Comparison of ENCODE assay signal across 8 cellular contexts in genomic region chr14:103333754-103334643, GRCh38. TPM values are rescaled to one million over a fixed set of nuclear protein-coding genes. Genes with fewer than 3 reads are reported as not detected.
A peak's percentile ranks its signal among the peaks of the same experiment; 100 is the strongest.
DNase-seq lines count a peak whose midpoint lies in the region; ATAC-seq and TF ChIP-seq lines count a peak whose summit lies in the region.

Gene EIF5 (plus strand): TSS chr14:103334237. CDS start chr14:103335861, 1,624 bp downstream.

- H2BK12ac ChIP-seq in trophoblast cell (ENCODE audit: low read length) = peak within 1 kb of the TSS; percentile 56

- H2BK120ac ChIP-seq in trophoblast cell (ENCODE audit: insufficient read depth, low read length, poor library complexity) = peak within 1 kb of the TSS; percentile 99

- peak within 1 kb of the TSS; percentile 100 for H3K14ac ChIP-seq in trophoblast cell (ENCODE audit: low read length)

- peak within 1 kb of the TSS; percentile 100 for H3K4ac ChIP-seq in trophoblast cell (ENCODE audit: low read depth, low read length)

- peak within 1 kb of the TSS; percentile 100 for H3K18ac ChIP-seq in trophoblast cell (ENCODE audit: low read length)

- intact Hi-C loops in transverse colon (cut with DNase I; ENCODE audit: low total_unique reads) = no loop called here

- H3K9me3 ChIP-seq in adipocyte (ENCODE audit: control insufficient read depth, low read length) (no peaks in the 10 kb centered on the region), cardiac muscle cell (ENCODE audit: low read depth) (no peaks in the 10 kb centered on the region), trophoblast cell (ENCODE audit: insufficient read depth, low read depth, low read length) (no peaks in the 10 kb centered on the region), transverse colon (no peaks in the 10 kb centered on the region)

- no peak within 1 kb of the TSS for H3K23ac ChIP-seq in trophoblast cell (ENCODE audit: low read length)

- H2AK5ac ChIP-seq in trophoblast cell (ENCODE audit: low read length) = peak within 1 kb of the TSS; percentile 98

- H3K27me3 ChIP-seq in adipocyte (replicated peaks; ENCODE audit: control insufficient read depth, insufficient read depth, low read length) = no peaks in the 10 kb centered on the region
- no peaks in the 10 kb centered on the region for H3K27me3 ChIP-seq in cardiac muscle cell
- no peaks in the 10 kb centered on the region for H3K27me3 ChIP-seq in trophoblast cell (ENCODE audit: insufficient read depth, low read length)
- H3K27me3 ChIP-seq in transverse colon = no peaks in the 10 kb centered on the region

- WGBS in trophoblast cell (ENCODE audit: extremely low coverage, insufficient coverage, insufficient read length) = no CpG with 5 or more reads among the region's 103 CpGs
- 1% methylated on average over 52 of the region's 103 CpGs; no CpG with 5 or more reads in 1 of the 2 donors for WGBS in transverse colon (ENCODE audit: low coverage in 1 of 2), 2 donors

- H4K8ac ChIP-seq in trophoblast cell (ENCODE audit: low read depth, low read length) = peak within 1 kb of the TSS; percentile 99

- H3K36me3 ChIP-seq in adipocyte (ENCODE audit: control insufficient read depth, insufficient read depth, low read length, severe bottlenecking) (peaks cover 36% of the 10 kb centered on the region), cardiac muscle cell (peaks cover 37% of the 10 kb centered on the region), trophoblast cell (ENCODE audit: control insufficient read depth in 1 of 2, insufficient read depth in 2 of 2, low read length in 2 of 2) (peaks cover 11 to 36% of the 10 kb centered on the region in 2 experiments), transverse colon (peaks cover 0 to 37% (median 20%) of the 10 kb centered on the region in 4 donors)

- H3K9ac ChIP-seq in adipocyte (ENCODE audit: low read length) (peak within 1 kb of the TSS; percentile 100), trophoblast cell (ENCODE audit: low read length) (peak within 1 kb of the TSS; percentile 100)

- in situ Hi-C loops in transverse colon (cut with MboI; ENCODE audit: low pct_ligation_motif_present in 1 of 4, low pct_unique_long_range_greater_than_20kb in 1 of 4, low sequenced_read_pairs in 3 of 4) = loop anchor here in 1 of 4 donors (10.0 kb wide), 1 partner anchor 51 kb away; the partner anchor contains the start of gene MARK3

- peak within 1 kb of the TSS; percentile 98 for H3K27ac ChIP-seq in cardiac muscle cell
- peak within 1 kb of the TSS; percentile 96 for H3K27ac ChIP-seq in trophoblast cell (ENCODE audit: low read depth, low read length)
- peak within 1 kb of the TSS; percentile 99 to 100 (median 99) for H3K27ac ChIP-seq in transverse colon

- peak; percentile 96 for ATAC-seq in HG02798 (IDR thresholded peaks at IDR 0.05; ENCODE audit: poor library complexity, unreplicated experiment)

- H3K79me1 ChIP-seq in trophoblast cell (ENCODE audit: low read length) = peaks cover 18% of the 10 kb centered on the region

- TF ChIP-seq EP300 in transverse colon (IDR thresholded peaks at IDR 0.05; ENCODE audit: low read depth) = no peak

- peak within 1 kb of the TSS; percentile 98 for H3K4me3 ChIP-seq in GM12875 (ENCODE audit: low read depth, low read length)
- peak within 1 kb of the TSS; percentile 98 for H3K4me3 ChIP-seq in adipocyte (ENCODE audit: low read length)
- H3K4me3 ChIP-seq in cardiac muscle cell = peak within 1 kb of the TSS; percentile 89
- peak within 1 kb of the TSS; percentile 100 for H3K4me3 ChIP-seq in trophoblast cell (ENCODE audit: low read depth, low read length)
- peak within 1 kb of the TSS; percentile 82 to 95 (median 88) for H3K4me3 ChIP-seq in transverse colon

- H3K4me2 ChIP-seq in trophoblast cell (ENCODE audit: low read length) = peak within 1 kb of the TSS; percentile 80

- H3K4me1 ChIP-seq in adipocyte (ENCODE audit: control insufficient read depth, insufficient read depth, low read length) (peaks cover 45% of the 10 kb centered on the region), cardiac muscle cell (ENCODE audit: low read depth) (peaks cover 6% of the 10 kb centered on the region), trophoblast cell (ENCODE audit: control insufficient read depth in 1 of 2, insufficient read depth in 2 of 2, low read length in 2 of 2) (peaks cover 0 to 2% of the 10 kb centered on the region in 2 experiments), transverse colon (peaks cover 8 to 40% (median 21%) of the 10 kb centered on the region in 4 donors)

- H4K12ac ChIP-seq in trophoblast cell (ENCODE audit: low read depth, low read length) = peak within 1 kb of the TSS; percentile 99

- peak within 1 kb of the TSS; percentile 99 for H2BK5ac ChIP-seq in trophoblast cell (ENCODE audit: low read depth, low read length, poor library complexity)

- H4K91ac ChIP-seq in trophoblast cell (ENCODE audit: low read depth, low read length) = peak within 1 kb of the TSS; percentile 100

- peaks cover 16% of the 10 kb centered on the region for H3K79me2 ChIP-seq in trophoblast cell (ENCODE audit: control insufficient read depth, insufficient read depth, low read length, poor library complexity)

- TF ChIP-seq POLR2A in transverse colon (IDR thresholded peaks at IDR 0.05) = peak; percentile 100

- TF ChIP-seq CTCF in GM12875 (IDR thresholded peaks at IDR 0.05; ENCODE audit: borderline replicate concordance, insufficient read depth, low read depth, low read length) = peak; percentile 17; the same call in 1 of the 2 replicates
- TF ChIP-seq CTCF in cardiac muscle cell (IDR thresholded peaks at IDR 0.05; ENCODE audit: low read depth, low read length) = peak; percentile 6
- TF ChIP-seq CTCF in transverse colon (IDR thresholded peaks at IDR 0.05) = peak in 4 of 5 experiments; percentile 30 to 94 (median 64)

- peak within 1 kb of the TSS; percentile 99 for H2AFZ ChIP-seq in trophoblast cell (ENCODE audit: insufficient read depth, low read length, poor library complexity)

- DNase-seq in NCI-H1436 (lab: John Stamatoyannopoulos, UW) (peak; percentile 98), T follicular helper cell (ENCODE audit: low read depth) (peak; percentile 99), adipocyte (ENCODE audit: low read depth) (peak; percentile 100), cardiac muscle cell (ENCODE audit: low read depth in 1 of 2, low spot score in 1 of 2) (peak; percentile 99), trophoblast cell (peak; percentile 99), transverse colon (peak; percentile 99)

RNA-seq across cellular contexts. Expression of gene EIF5, which starts in this region (rescaled TPM):
- total RNA-seq in cardiac muscle cell = 132 and 149 TPM in 2 replicates
- polyA plus RNA-seq in cardiac muscle cell = 318 and 441 TPM in 2 replicates
- 350 and 375 TPM in 2 replicates for polyA plus RNA-seq in trophoblast cell (2013)
- total RNA-seq in transverse colon = 100 to 1,000 TPM; 210 to 312 (median 266) TPM

Comparison
In these comparisons a context has a peak if more than half of its experiments do, and no peak if none do; other contexts are left out.
1. Peak in every context shown above with its lines: DNase-seq, ATAC-seq, H3K4me3 ChIP-seq and H3K27ac ChIP-seq.
2. CTCF ChIP-seq: peak in every context shown above with its lines; median percentile 64 in transverse colon; 17 in GM12875; 6 in cardiac muscle cell.